Comparison of ENCODE assay signal across 23 cellular contexts in genomic region chr1:90970208-90970607, GRCh38.
"Had no signal": no experiment of that assay in that cellular context is flagged by ENCODE, and none has a peak within 500 bp of the region (broad histone marks: within the 10 kb centered on the region; RNA-seq: fewer than 3 reads in every experiment).

No MANE protein-coding gene starts in this region.

- H3K4me3 ChIP-seq: Peyer's patch, SJCRH30 had no signal

- H3K27ac Mint-ChIP-seq: activated CD4-positive, alpha-beta memory T cell treated with anti-CD3 and anti-CD28 coated beads, Interleukin-2, amount 10 ng/mL, durations not matched to agents 7 days and 5 days; activated CD4-positive, alpha-beta T cell treated with anti-CD3 and anti-CD28 coated beads for 36 hours; activated T-cell treated with anti-CD3 and anti-CD28 coated beads, Interleukin-2, amount 50 U/mL, for 72 hours; brain had no signal

- H3K9me3 Mint-ChIP-seq: activated CD4-positive, alpha-beta memory T cell treated with anti-CD3 and anti-CD28 coated beads, Interleukin-2, amount 10 ng/mL, durations not matched to agents 7 days and 5 days; activated naive CD4-positive, alpha-beta T cell treated with anti-CD3 and anti-CD28 coated beads, Interleukin-2, amount 50 U/mL, for 24 hours; activated T-cell treated with anti-CD3 and anti-CD28 coated beads, Interleukin-2, amount 50 U/mL, for 72 hours; central memory CD8-positive, alpha-beta T cell had no signal

- H3K4me3 Mint-ChIP-seq: activated CD4-positive, alpha-beta memory T cell treated with anti-CD3 and anti-CD28 coated beads, Interleukin-2, amount 10 ng/mL, durations not matched to agents 7 days and 5 days; activated CD4-positive, alpha-beta T cell treated with anti-CD3 and anti-CD28 coated beads for 36 hours; activated naive CD4-positive, alpha-beta T cell treated with anti-CD3 and anti-CD28 coated beads, Interleukin-2, amount 50 U/mL, for 24 hours; activated T-cell treated with anti-CD3 and anti-CD28 coated beads, Interleukin-2, amount 50 U/mL, for 72 hours; brain; central memory CD8-positive, alpha-beta T cell had no signal

- H3K9me2 ChIP-seq: SK-N-SH had no signal

- H3K4me2 ChIP-seq: SK-N-SH had no signal

- FAIRE-seq: astrocyte had no signal

- H3K4me1 ChIP-seq: Peyer's patch had no signal

- DNase-seq: activated CD4-positive, alpha-beta memory T cell treated with anti-CD3 and anti-CD28 coated beads, Interleukin-2, amount 10 ng/mL, durations not matched to agents 7 days and 5 days; activated CD4-positive, alpha-beta T cell treated with anti-CD3 and anti-CD28 coated beads for 36 hours; activated CD4-positive, alpha-beta T cell treated with anti-CD3 and anti-CD28 coated beads, Interleukin-2, amount 50 U/mL, for 1 hour; activated T-cell treated with anti-CD3 and anti-CD28 coated beads for 4 hours; activated T-cell treated with anti-CD3 and anti-CD28 coated beads, Interleukin-2, amount 50 U/mL, for 72 hours; amygdala; NCI-H1694; NCI-H2029; NCI-H345; NCI-H510A; NK-92 treated with Interleukin-12 subunit alpha and Interleukin-12 subunit beta, amount 100 ng/mL, for 24 hours; OCI-M1; Peyer's patch; Right ventricle myocardium superior; SJCRH30; SK-N-SH; T-helper 1 cell had no signal

- H3K9me3 ChIP-seq: Peyer's patch, SJCRH30, SK-N-SH had no signal

- H3K27ac ChIP-seq: Peyer's patch, RWPE1, SJCRH30, VCaP had no signal

- ATAC-seq: activated CD4-positive, alpha-beta T cell treated with anti-CD3 and anti-CD28 coated beads for 36 hours; activated T-cell treated with anti-CD3 and anti-CD28 coated beads, Interleukin-2, amount 50 U/mL, for 72 hours had no signal

- H3K27me3 Mint-ChIP-seq: activated CD4-positive, alpha-beta memory T cell treated with anti-CD3 and anti-CD28 coated beads, Interleukin-2, amount 10 ng/mL, durations not matched to agents 7 days and 5 days; activated CD4-positive, alpha-beta T cell treated with anti-CD3 and anti-CD28 coated beads for 36 hours; activated naive CD4-positive, alpha-beta T cell treated with anti-CD3 and anti-CD28 coated beads, Interleukin-2, amount 50 U/mL, for 24 hours; brain; central memory CD8-positive, alpha-beta T cell had no signal

- H3K27me3 ChIP-seq: Peyer's patch, SJCRH30 had no signal

- H3K9ac ChIP-seq: SK-N-SH had no signal
